ENCODE assay signal across 1 cellular context in genomic region chr14:38207830-38208815, GRCh38.
A peak's percentile ranks its signal among the peaks of the same experiment; 100 is the strongest.
TF ChIP-seq lines count a peak whose summit lies in the region.

A gene with protein sequence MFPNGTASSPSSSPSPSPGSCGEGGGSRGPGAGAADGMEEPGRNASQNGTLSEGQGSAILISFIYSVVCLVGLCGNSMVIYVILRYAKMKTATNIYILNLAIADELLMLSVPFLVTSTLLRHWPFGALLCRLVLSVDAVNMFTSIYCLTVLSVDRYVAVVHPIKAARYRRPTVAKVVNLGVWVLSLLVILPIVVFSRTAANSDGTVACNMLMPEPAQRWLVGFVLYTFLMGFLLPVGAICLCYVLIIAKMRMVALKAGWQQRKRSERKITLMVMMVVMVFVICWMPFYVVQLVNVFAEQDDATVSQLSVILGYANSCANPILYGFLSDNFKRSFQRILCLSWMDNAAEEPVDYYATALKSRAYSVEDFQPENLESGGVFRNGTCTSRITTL (plus strand): TSS chr14:38207904. CDS start chr14:38209390, 1,486 bp downstream.

TF ChIP-seq in HepG2, 621 proteins besides CTCF, POLR2A, EP300 and RAD21 (continued from another document and continues in another):
- TF ChIP-seq, protein P1, sequence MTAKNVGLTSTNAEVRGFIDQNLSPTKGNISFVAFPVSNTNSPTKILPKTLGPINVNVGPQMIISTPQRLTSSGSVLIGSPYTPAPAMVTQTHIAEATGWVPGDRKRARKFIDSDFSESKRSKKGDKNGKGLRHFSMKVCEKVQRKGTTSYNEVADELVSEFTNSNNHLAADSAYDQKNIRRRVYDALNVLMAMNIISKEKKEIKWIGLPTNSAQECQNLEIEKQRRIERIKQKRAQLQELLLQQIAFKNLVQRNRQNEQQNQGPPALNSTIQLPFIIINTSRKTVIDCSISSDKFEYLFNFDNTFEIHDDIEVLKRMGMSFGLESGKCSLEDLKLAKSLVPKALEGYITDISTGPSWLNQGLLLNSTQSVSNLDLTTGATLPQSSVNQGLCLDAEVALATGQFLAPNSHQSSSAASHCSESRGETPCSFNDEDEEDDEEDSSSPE (CRISPR knock-in tag; IDR thresholded peaks at IDR 0.05): peak; percentile 55; the same call in 1 of the 2 replicates
- TF ChIP-seq ZNF605 (CRISPR knock-in tag; IDR thresholded peaks at IDR 0.05) (no peak), DR1 (CRISPR knock-in tag; IDR thresholded peaks at IDR 0.05) (no peak), ADNP (CRISPR knock-in tag; IDR thresholded peaks at IDR 0.05) (no peak), ZNF280D (CRISPR knock-in tag; IDR thresholded peaks at IDR 0.05) (no peak), ATF2 (CRISPR knock-in tag; IDR thresholded peaks at IDR 0.05) (no peak), ZNF850 (CRISPR knock-in tag; conservative IDR thresholded peaks at IDR 0.05) (no peak), ZNF639 (CRISPR knock-in tag; conservative IDR thresholded peaks at IDR 0.05) (no peak), ZBTB10 (CRISPR knock-in tag; IDR thresholded peaks at IDR 0.05; ENCODE audit: borderline replicate concordance) (no peak), RORA (CRISPR knock-in tag; IDR thresholded peaks at IDR 0.05) (no peak), ZNF580 (CRISPR knock-in tag; IDR thresholded peaks at IDR 0.05; ENCODE audit: borderline replicate concordance, low read depth) (no peak), ZNF562 (CRISPR knock-in tag; IDR thresholded peaks at IDR 0.05; ENCODE audit: borderline replicate concordance) (no peak), THYN1 (CRISPR knock-in tag; IDR thresholded peaks at IDR 0.05; ENCODE audit: borderline replicate concordance, low read depth) (no peak), BATF2 (CRISPR knock-in tag; IDR thresholded peaks at IDR 0.05) (no peak), THRA (CRISPR knock-in tag; IDR thresholded peaks at IDR 0.05; ENCODE audit: borderline replicate concordance) (no peak), CENPX (CRISPR knock-in tag; IDR thresholded peaks at IDR 0.05) (no peak), TSC22D2 (CRISPR knock-in tag; IDR thresholded peaks at IDR 0.05; ENCODE audit: borderline replicate concordance) (no peak), ZNF282 (IDR thresholded peaks at IDR 0.05; ENCODE audit: partially characterized antibody) (no peak)
- TF ChIP-seq, protein P2, sequence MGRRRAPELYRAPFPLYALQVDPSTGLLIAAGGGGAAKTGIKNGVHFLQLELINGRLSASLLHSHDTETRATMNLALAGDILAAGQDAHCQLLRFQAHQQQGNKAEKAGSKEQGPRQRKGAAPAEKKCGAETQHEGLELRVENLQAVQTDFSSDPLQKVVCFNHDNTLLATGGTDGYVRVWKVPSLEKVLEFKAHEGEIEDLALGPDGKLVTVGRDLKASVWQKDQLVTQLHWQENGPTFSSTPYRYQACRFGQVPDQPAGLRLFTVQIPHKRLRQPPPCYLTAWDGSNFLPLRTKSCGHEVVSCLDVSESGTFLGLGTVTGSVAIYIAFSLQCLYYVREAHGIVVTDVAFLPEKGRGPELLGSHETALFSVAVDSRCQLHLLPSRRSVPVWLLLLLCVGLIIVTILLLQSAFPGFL (CRISPR knock-in tag; IDR thresholded peaks at IDR 0.05): no peak
- TF ChIP-seq, protein P3, sequence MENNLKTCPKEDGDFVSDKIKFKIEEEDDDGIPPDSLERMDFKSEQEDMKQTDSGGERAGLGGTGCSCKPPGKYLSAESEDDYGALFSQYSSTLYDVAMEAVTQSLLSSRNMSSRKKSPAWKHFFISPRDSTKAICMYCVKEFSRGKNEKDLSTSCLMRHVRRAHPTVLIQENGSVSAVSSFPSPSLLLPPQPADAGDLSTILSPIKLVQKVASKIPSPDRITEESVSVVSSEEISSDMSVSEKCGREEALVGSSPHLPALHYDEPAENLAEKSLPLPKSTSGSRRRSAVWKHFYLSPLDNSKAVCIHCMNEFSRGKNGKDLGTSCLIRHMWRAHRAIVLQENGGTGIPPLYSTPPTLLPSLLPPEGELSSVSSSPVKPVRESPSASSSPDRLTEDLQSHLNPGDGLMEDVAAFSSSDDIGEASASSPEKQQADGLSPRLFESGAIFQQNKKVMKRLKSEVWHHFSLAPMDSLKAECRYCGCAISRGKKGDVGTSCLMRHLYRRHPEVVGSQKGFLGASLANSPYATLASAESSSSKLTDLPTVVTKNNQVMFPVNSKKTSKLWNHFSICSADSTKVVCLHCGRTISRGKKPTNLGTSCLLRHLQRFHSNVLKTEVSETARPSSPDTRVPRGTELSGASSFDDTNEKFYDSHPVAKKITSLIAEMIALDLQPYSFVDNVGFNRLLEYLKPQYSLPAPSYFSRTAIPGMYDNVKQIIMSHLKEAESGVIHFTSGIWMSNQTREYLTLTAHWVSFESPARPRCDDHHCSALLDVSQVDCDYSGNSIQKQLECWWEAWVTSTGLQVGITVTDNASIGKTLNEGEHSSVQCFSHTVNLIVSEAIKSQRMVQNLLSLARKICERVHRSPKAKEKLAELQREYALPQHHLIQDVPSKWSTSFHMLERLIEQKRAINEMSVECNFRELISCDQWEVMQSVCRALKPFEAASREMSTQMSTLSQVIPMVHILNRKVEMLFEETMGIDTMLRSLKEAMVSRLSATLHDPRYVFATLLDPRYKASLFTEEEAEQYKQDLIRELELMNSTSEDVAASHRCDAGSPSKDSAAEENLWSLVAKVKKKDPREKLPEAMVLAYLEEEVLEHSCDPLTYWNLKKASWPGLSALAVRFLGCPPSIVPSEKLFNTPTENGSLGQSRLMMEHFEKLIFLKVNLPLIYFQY (CRISPR knock-in tag; IDR thresholded peaks at IDR 0.05; ENCODE audit: borderline replicate concordance): no peak
- TF ChIP-seq, protein P4, sequence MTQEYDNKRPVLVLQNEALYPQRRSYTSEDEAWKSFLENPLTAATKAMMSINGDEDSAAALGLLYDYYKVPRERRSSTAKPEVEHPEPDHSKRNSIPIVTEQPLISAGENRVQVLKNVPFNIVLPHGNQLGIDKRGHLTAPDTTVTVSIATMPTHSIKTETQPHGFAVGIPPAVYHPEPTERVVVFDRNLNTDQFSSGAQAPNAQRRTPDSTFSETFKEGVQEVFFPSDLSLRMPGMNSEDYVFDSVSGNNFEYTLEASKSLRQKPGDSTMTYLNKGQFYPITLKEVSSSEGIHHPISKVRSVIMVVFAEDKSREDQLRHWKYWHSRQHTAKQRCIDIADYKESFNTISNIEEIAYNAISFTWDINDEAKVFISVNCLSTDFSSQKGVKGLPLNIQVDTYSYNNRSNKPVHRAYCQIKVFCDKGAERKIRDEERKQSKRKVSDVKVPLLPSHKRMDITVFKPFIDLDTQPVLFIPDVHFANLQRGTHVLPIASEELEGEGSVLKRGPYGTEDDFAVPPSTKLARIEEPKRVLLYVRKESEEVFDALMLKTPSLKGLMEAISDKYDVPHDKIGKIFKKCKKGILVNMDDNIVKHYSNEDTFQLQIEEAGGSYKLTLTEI (CRISPR knock-in tag; conservative IDR thresholded peaks at IDR 0.05): no peak
- TF ChIP-seq, protein P5, sequence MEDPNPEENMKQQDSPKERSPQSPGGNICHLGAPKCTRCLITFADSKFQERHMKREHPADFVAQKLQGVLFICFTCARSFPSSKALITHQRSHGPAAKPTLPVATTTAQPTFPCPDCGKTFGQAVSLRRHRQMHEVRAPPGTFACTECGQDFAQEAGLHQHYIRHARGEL (CRISPR knock-in tag; IDR thresholded peaks at IDR 0.05): 0 out of 2 replicates have a peak, but pooled peaks have one; percentile 61
- TF ChIP-seq, protein P6, sequence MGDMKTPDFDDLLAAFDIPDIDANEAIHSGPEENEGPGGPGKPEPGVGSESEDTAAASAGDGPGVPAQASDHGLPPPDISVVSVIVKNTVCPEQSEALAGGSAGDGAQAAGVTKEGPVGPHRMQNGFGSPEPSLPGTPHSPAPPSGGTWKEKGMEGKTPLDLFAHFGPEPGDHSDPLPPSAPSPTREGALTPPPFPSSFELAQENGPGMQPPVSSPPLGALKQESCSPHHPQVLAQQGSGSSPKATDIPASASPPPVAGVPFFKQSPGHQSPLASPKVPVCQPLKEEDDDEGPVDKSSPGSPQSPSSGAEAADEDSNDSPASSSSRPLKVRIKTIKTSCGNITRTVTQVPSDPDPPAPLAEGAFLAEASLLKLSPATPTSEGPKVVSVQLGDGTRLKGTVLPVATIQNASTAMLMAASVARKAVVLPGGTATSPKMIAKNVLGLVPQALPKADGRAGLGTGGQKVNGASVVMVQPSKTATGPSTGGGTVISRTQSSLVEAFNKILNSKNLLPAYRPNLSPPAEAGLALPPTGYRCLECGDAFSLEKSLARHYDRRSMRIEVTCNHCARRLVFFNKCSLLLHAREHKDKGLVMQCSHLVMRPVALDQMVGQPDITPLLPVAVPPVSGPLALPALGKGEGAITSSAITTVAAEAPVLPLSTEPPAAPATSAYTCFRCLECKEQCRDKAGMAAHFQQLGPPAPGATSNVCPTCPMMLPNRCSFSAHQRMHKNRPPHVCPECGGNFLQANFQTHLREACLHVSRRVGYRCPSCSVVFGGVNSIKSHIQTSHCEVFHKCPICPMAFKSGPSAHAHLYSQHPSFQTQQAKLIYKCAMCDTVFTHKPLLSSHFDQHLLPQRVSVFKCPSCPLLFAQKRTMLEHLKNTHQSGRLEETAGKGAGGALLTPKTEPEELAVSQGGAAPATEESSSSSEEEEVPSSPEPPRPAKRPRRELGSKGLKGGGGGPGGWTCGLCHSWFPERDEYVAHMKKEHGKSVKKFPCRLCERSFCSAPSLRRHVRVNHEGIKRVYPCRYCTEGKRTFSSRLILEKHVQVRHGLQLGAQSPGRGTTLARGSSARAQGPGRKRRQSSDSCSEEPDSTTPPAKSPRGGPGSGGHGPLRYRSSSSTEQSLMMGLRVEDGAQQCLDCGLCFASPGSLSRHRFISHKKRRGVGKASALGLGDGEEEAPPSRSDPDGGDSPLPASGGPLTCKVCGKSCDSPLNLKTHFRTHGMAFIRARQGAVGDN (CRISPR knock-in tag; IDR thresholded peaks at IDR 0.05): peak; percentile 59
